10 cellular contexts compared by ENCODE assay signal in genomic region chr1:215793210-215793609, GRCh38.
DNase-seq lines count a peak whose midpoint lies in the region; ATAC-seq and TF ChIP-seq lines count a peak whose summit lies in the region.
"Had no signal": no experiment of that assay in that cellular context is flagged by ENCODE, and none has a peak within 500 bp of the region (broad histone marks: within the 10 kb centered on the region; RNA-seq: fewer than 3 reads in every experiment).

No MANE protein-coding gene starts in this region.

- peak; percentile 35 for DNase-seq in NCI-H82 (lab: John Stamatoyannopoulos, UW)
- DNase-seq in NCI-H82 treated with DMSO at 0.1 percent for 48 hours (lab: John Stamatoyannopoulos, UW; ENCODE audit: unreplicated experiment): no peak
- peak; percentile 16 for DNase-seq in NCI-H1092 (lab: John Stamatoyannopoulos, UW)
- no peak for DNase-seq in dorsolateral prefrontal cortex
- peak; percentile 72 for DNase-seq in skeletal muscle cell (ENCODE audit: low read depth)
- no peak for DNase-seq in LoVo (ENCODE audit: low spot score)
- DNase-seq in NCI-H2171 treated with DMSO at 0.1 percent for 48 hours (lab: John Stamatoyannopoulos, UW): no peak
- DNase-seq: activated B cell treated with CpG ODN at 0.5 μM for 24 hours, sigmoid colon had no signal

- H3K27me3 ChIP-seq in dorsolateral prefrontal cortex: no peaks in the 10 kb centered on the region
- H3K27me3 ChIP-seq: sigmoid colon had no signal

- H3K27ac ChIP-seq in dorsolateral prefrontal cortex: no peak overlapping the region
- H3K27ac ChIP-seq: sigmoid colon had no signal

- intact Hi-C loops in dorsolateral prefrontal cortex (cut with DNase I): no loop called here

- no peak for ATAC-seq in HG03469 (IDR thresholded peaks at IDR 0.05; ENCODE audit: unreplicated experiment)

- H3K4me3 ChIP-seq in dorsolateral prefrontal cortex (no peak overlapping the region), skeletal muscle cell (ENCODE audit: low read depth, low read length) (no peak overlapping the region)
- H3K4me3 ChIP-seq: sigmoid colon had no signal

- TF ChIP-seq CTCF in dorsolateral prefrontal cortex (IDR thresholded peaks at IDR 0.05 in 54 of 56, conservative IDR thresholded peaks at IDR 0.05 in 2 of 56; ENCODE audit: low read depth in 1 of 56, partially characterized antibody in 56 of 56): peak in 48 of 56 donors; percentile 20 to 59 (median 36)

Comparison
In these comparisons a context has a peak if more than half of its experiments do, and no peak if none do; other contexts are left out.
1. DNase-seq: peak in NCI-H82 (single experiment), NCI-H1092 (single experiment) and skeletal muscle cell (single experiment); none in NCI-H82 treated with DMSO at 0.1 percent for 48 hours (single experiment), dorsolateral prefrontal cortex (0 of 10), LoVo (single experiment) and NCI-H2171 treated with DMSO at 0.1 percent for 48 hours (single experiment).